Comparison of ENCODE assay signal across 9 cellular contexts in genomic region chr2:240585681-240586197, GRCh38. TPM values are rescaled to one million over a fixed set of nuclear protein-coding genes. Genes with fewer than 3 reads are reported as not detected.
A peak's percentile ranks its signal among the peaks of the same experiment; 100 is the strongest.
DNase-seq lines count a peak whose midpoint lies in the region; ATAC-seq, FAIRE-seq and TF ChIP-seq lines count a peak whose summit lies in the region.
"Had no signal": no experiment of that assay in that cellular context is flagged by ENCODE, and none has a peak within 500 bp of the region (broad histone marks: within the 10 kb centered on the region; RNA-seq: fewer than 3 reads in every experiment).

No MANE protein-coding gene starts in this region.

- peak overlapping the region; percentile 92 for H3K4me3 Mint-ChIP-seq in activated CD4-positive, alpha-beta T cell treated with anti-CD3 and anti-CD28 coated beads, Interleukin-2, amount 10 ng/mL, durations not matched to agents 7 days and 5 days

- ATAC-seq in GM21786 (IDR thresholded peaks at IDR 0.05; ENCODE audit: unreplicated experiment) = no peak

- in situ Hi-C loops in mammary epithelial cell (cut with MboI; ENCODE audit: low sequenced_read_pairs in 2 of 2) = no loop called here
- in situ Hi-C loops in G401 (cut with HindIII; ENCODE audit: low sequenced_read_pairs) = no loop called here

- H3K4me2 ChIP-seq in mammary epithelial cell (ENCODE audit: insufficient read depth, low read depth, low read length) = peak overlapping the region; percentile 87

- H3K9ac ChIP-seq in mammary epithelial cell (ENCODE audit: insufficient read depth, low read length) = peak overlapping the region; percentile 96

- peak overlapping the region; percentile 75 for H3K27ac ChIP-seq in mammary epithelial cell (ENCODE audit: insufficient read depth, low read depth, low read length)
- peak overlapping the region; percentile 83 to 93 for H3K27ac ChIP-seq in tibial artery

- peak overlapping the region; percentile 88 for H2AFZ ChIP-seq in mammary epithelial cell (ENCODE audit: low read depth, low read length)

- DNase-seq in activated CD4-positive, alpha-beta T cell treated with anti-CD3 and anti-CD28 coated beads, Interleukin-2, amount 10 ng/mL, durations not matched to agents 7 days and 5 days = no peak
- no peak for DNase-seq in activated CD4-positive, alpha-beta T cell treated with anti-CD3 and anti-CD28 coated beads for 48 hours
- DNase-seq in mammary epithelial cell (no peak), lower leg skin (ENCODE audit: low spot score in 2 of 2) (no peak), tibial artery (no peak), RCC 7860 (ENCODE audit: low spot score) (no peak), G401 (ENCODE audit: low spot score) (no peak)

- 2% methylated on average over 17 of the region's 20 CpGs for WGBS in mammary epithelial cell (ENCODE audit: low coverage, missing lambda C conversion rate)
- 2 to 3% methylated on average over 18 to 20 of the region's 20 CpGs for WGBS in lower leg skin, 2 donors

- H3K9me3 Mint-ChIP-seq in activated CD4-positive, alpha-beta T cell treated with anti-CD3 and anti-CD28 coated beads, Interleukin-2, amount 10 ng/mL, durations not matched to agents 7 days and 5 days = peaks cover 3% of the 10 kb centered on the region

- TF ChIP-seq CTCF in mammary epithelial cell (conservative IDR thresholded peaks at IDR 0.05 in 1 of 2, IDR thresholded peaks at IDR 0.05 in 1 of 2; ENCODE audit: extremely low read depth in 1 of 2, insufficient read depth in 1 of 2, low read depth in 1 of 2, low read length in 2 of 2) = no peak
- TF ChIP-seq CTCF in lower leg skin (IDR thresholded peaks at IDR 0.05) = no peak
- no peak for TF ChIP-seq CTCF in tibial artery (IDR thresholded peaks at IDR 0.05)

- H3K4me1 Mint-ChIP-seq in activated CD4-positive, alpha-beta T cell treated with anti-CD3 and anti-CD28 coated beads, Interleukin-2, amount 10 ng/mL, durations not matched to agents 7 days and 5 days = peaks cover 57% of the 10 kb centered on the region

- BruUV-seq in mammary epithelial cell (replicated peaks; lab: Mats Ljungman, UMichigan) = TSS peak; percentile 76

- H3K27me3 Mint-ChIP-seq in activated CD4-positive, alpha-beta T cell treated with anti-CD3 and anti-CD28 coated beads, Interleukin-2, amount 10 ng/mL, durations not matched to agents 7 days and 5 days = no peaks in the 10 kb centered on the region

- H3K79me2 ChIP-seq in mammary epithelial cell (ENCODE audit: insufficient read depth, low read length) = peaks cover 85% of the 10 kb centered on the region

- no peak for FAIRE-seq in RCC 7860 (lab: Jason Lieb, UNC)
- FAIRE-seq: D721Med had no signal

- peaks cover 9% of the 10 kb centered on the region for H3K36me3 Mint-ChIP-seq in activated CD4-positive, alpha-beta T cell treated with anti-CD3 and anti-CD28 coated beads, Interleukin-2, amount 10 ng/mL, durations not matched to agents 7 days and 5 days (ENCODE audit: low read depth)

- no peaks in the 10 kb centered on the region for H3K36me3 ChIP-seq in mammary epithelial cell (ENCODE audit: insufficient read depth, low read length)
- H3K36me3 ChIP-seq in tibial artery = peaks cover 0 to 15% (median 14%) of the 10 kb centered on the region in 3 donors

- POLR2A ChIA-PET in activated CD4-positive, alpha-beta T cell treated with anti-CD3 and anti-CD28 coated beads, Interleukin-2, amount 10 ng/mL, durations not matched to agents 7 days and 5 days (lab: Charles Lee) = interaction anchor here (1.9 kb wide), 1 partner anchor 20 kb away, joined by 11 read pairs; no protein-coding TSS in a partner anchor

- intact Hi-C loops in mammary epithelial cell (cut with micrococcal nuclease) = loop anchor here (1.0 kb wide), 2 partner anchors 18 to 71 kb away; no protein-coding TSS in a partner anchor
- intact Hi-C loops in lower leg skin (cut with DNase I; ENCODE audit: low total_unique reads) = no loop called here
- intact Hi-C loops in tibial artery (cut with DNase I; ENCODE audit: low total_unique reads) = loop anchor here (5.0 kb wide), 1 partner anchor 558 kb away; the partner anchor contains the start of gene NDUFA10

- TF ChIP-seq POLR2A in lower leg skin (IDR thresholded peaks at IDR 0.05) = no peak

- H3K9me3 ChIP-seq in mammary epithelial cell (replicated peaks; ENCODE audit: insufficient read depth, low read length) = no peaks in the 10 kb centered on the region
- no peaks in the 10 kb centered on the region for H3K9me3 ChIP-seq in tibial artery

- CTCF ChIA-PET in activated CD4-positive, alpha-beta T cell treated with anti-CD3 and anti-CD28 coated beads, Interleukin-2, amount 10 ng/mL, durations not matched to agents 7 days and 5 days (lab: Charles Lee) = interaction anchor here (1.2 to 6.6 kb wide), 9 partner anchors 8 to 72 kb away, joined by 5 to 67 read pairs (median 8); partner anchors contain the start of gene ANKMY1
- CTCF ChIA-PET in mammary epithelial cell (lab: Charles Lee; ENCODE audit: low non-redundant PET) = interaction anchor here (0.6 kb wide), 2 partner anchors 19 to 564 kb away, joined by 3 read pairs; partner anchors contain the start of gene PASK

- no peaks in the 10 kb centered on the region for H4K20me1 ChIP-seq in mammary epithelial cell (ENCODE audit: insufficient read depth, low read length)

- H3K4me1 ChIP-seq in mammary epithelial cell (ENCODE audit: insufficient read depth, low read length) (peaks cover 52% of the 10 kb centered on the region), tibial artery (peaks cover 6 to 38% (median 33%) of the 10 kb centered on the region in 4 donors)

- peak overlapping the region; percentile 89 for H3K27ac Mint-ChIP-seq in activated CD4-positive, alpha-beta T cell treated with anti-CD3 and anti-CD28 coated beads, Interleukin-2, amount 10 ng/mL, durations not matched to agents 7 days and 5 days

- no peaks in the 10 kb centered on the region for H3K27me3 ChIP-seq in mammary epithelial cell (ENCODE audit: insufficient read depth, low read length)
- no peaks in the 10 kb centered on the region for H3K27me3 ChIP-seq in tibial artery

- dilution Hi-C loops in mammary epithelial cell (cut with HindIII; ENCODE audit: low sequenced_read_pairs) = no loop called here

- peak overlapping the region; percentile 63 to 86 (median 67) for H3K4me3 ChIP-seq in mammary epithelial cell (replicated peaks in 1 of 3; ENCODE audit: insufficient read depth in 1 of 3, low read depth in 2 of 3, low read length in 3 of 3)
- H3K4me3 ChIP-seq in lower leg skin (ENCODE audit: low read depth, poor library complexity, severe bottlenecking) = peak overlapping the region; percentile 74
- H3K4me3 ChIP-seq in tibial artery = peak overlapping the region; percentile 82 to 87

RNA-seq across cellular contexts. Expression of gene CAPN10, which starts 0.8 kb away (rescaled TPM):
- 10 to 100 TPM; 40.5 to 58.6 TPM for total RNA-seq in activated CD4-positive, alpha-beta T cell treated with anti-CD3 and anti-CD28 coated beads, Interleukin-2, amount 10 ng/mL, durations not matched to agents 7 days and 5 days
- total RNA-seq in mammary epithelial cell = 10 to 100 TPM; 16.0 to 27.7 TPM
- 8.9 TPM for polyA plus RNA-seq in mammary epithelial cell
- polyA minus RNA-seq in mammary epithelial cell = 4.7 TPM
- total RNA-seq in lower leg skin = 10 to 100 TPM; 25.6 to 38.0 (median 28.4) TPM
- 37.6 and 43.0 TPM in 2 replicates for total RNA-seq in G401 (2014; rRNA removed; shearing (Covaris generic))

RNA-seq across cellular contexts. Expression of gene RNPEPL1, which starts 17.5 kb away (rescaled TPM):
- 100 to 1,000 TPM; 118 to 122 TPM for total RNA-seq in activated CD4-positive, alpha-beta T cell treated with anti-CD3 and anti-CD28 coated beads, Interleukin-2, amount 10 ng/mL, durations not matched to agents 7 days and 5 days
- total RNA-seq in mammary epithelial cell = 10 to 100 TPM; 12.5 to 40.6 TPM
- 12.8 TPM for polyA plus RNA-seq in mammary epithelial cell
- polyA minus RNA-seq in mammary epithelial cell = 42.5 TPM
- 10 to 100 TPM; 76.1 to 99.9 (median 78.6) TPM for total RNA-seq in lower leg skin
- 3.3 and 5.6 TPM in 2 replicates for total RNA-seq in G401 (2014; rRNA removed; shearing (Covaris generic))

RNA-seq across cellular contexts. Expression of gene DUSP28, which starts 25.6 kb away (rescaled TPM):
- 10 to 100 TPM in 1 of 2 experiments, 1 to 10 TPM in 1; 9.6 to 11.6 TPM for total RNA-seq in activated CD4-positive, alpha-beta T cell treated with anti-CD3 and anti-CD28 coated beads, Interleukin-2, amount 10 ng/mL, durations not matched to agents 7 days and 5 days
- total RNA-seq in mammary epithelial cell (1 to 10 TPM; 2.8 to 3.2 TPM), lower leg skin (1 to 10 TPM; 5.5 to 8.1 (median 7.4) TPM)
- 2.6 TPM for polyA plus RNA-seq in mammary epithelial cell
- 0.62 TPM for polyA minus RNA-seq in mammary epithelial cell
- total RNA-seq in G401 (2014; rRNA removed; shearing (Covaris generic)) = 4.9 and 5.3 TPM in 2 replicates

RNA-seq across cellular contexts. Expression of gene ANKMY1, which starts 28.0 kb away (rescaled TPM):
- 10 to 100 TPM; 38.5 to 39.5 TPM for total RNA-seq in activated CD4-positive, alpha-beta T cell treated with anti-CD3 and anti-CD28 coated beads, Interleukin-2, amount 10 ng/mL, durations not matched to agents 7 days and 5 days
- 10 to 100 TPM in 1 of 2 donors, 1 to 10 TPM in 1; 7.7 to 11.7 TPM for total RNA-seq in mammary epithelial cell
- 4.1 TPM for polyA plus RNA-seq in mammary epithelial cell
- 5.7 TPM for polyA minus RNA-seq in mammary epithelial cell
- 10 to 100 TPM; 18.0 to 22.7 (median 21.1) TPM for total RNA-seq in lower leg skin
- 8.6 and 14.7 TPM in 2 replicates for total RNA-seq in G401 (2014; rRNA removed; shearing (Covaris generic))

RNA-seq across cellular contexts. Expression of gene GPR35, which starts 39.5 kb away (rescaled TPM):
- 1 to 10 TPM; 4.1 to 5.1 TPM for total RNA-seq in activated CD4-positive, alpha-beta T cell treated with anti-CD3 and anti-CD28 coated beads, Interleukin-2, amount 10 ng/mL, durations not matched to agents 7 days and 5 days
- under 1 TPM; 0.17 to 0.28 TPM for total RNA-seq in mammary epithelial cell
- polyA plus RNA-seq in mammary epithelial cell = 0.06 TPM
- polyA minus RNA-seq in mammary epithelial cell = 2.1 TPM
- 1 to 10 TPM; 1.2 to 2.8 (median 2.4) TPM for total RNA-seq in lower leg skin
- total RNA-seq in G401 (2014; rRNA removed; shearing (Covaris generic)) = 0.86 TPM in 1 of 2 replicates, not detected in the other
